In the genomic region with DNA sequence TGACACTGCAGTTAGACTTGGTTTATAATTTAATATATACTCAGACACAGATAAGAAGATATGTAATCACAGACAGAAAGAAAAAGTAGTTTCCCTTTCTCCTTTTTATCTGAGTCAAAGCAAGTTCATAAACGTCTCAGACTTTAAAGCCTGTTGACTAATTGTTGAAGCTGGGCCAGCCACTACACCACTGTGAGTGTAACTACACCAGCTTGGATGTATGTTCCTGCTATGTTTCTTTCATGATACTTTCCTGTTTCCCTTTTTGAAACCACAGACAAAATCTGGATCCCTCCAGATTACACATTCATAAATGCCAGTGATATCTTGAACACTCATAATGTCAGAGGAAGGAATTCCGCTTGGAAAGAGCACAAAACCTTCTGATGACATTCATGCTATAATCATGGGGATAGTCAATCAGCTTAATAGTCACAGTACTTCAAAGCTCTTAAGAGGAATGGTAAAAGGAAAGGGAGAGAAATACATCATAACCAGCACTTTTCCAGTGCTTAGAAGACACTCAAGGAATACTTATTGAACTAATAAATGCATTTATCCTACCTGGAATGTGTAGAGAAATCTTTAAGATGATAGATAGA, we compare ENCODE assay signal across 14 cellular contexts. TPM values are rescaled to one million over a fixed set of nuclear protein-coding genes. Genes with fewer than 3 reads are reported as not detected.
"Had no signal": no experiment of that assay in that cellular context is flagged by ENCODE, and none has a peak within 500 bp of the region (broad histone marks: within the 10 kb centered on the region; RNA-seq: fewer than 3 reads in every experiment).

No MANE protein-coding gene starts in this region.

- H3K27me3 ChIP-seq: adrenal gland, neural progenitor cell, ovary, stomach had no signal

- H3K9me3 ChIP-seq: adrenal gland, ovary, stomach, thoracic aorta had no signal

- H3K36me3 ChIP-seq: adrenal gland, neural progenitor cell, ovary, stomach, thoracic aorta had no signal

- H3K27ac ChIP-seq: adrenal gland, neural progenitor cell, ovary, stomach, thoracic aorta had no signal

- ATAC-seq: T-helper 17 cell had no signal

- H3K4me1 ChIP-seq: adrenal gland, neural progenitor cell, stomach had no signal

- DNase-seq: activated naive CD4-positive, alpha-beta T cell treated with anti-CD3 and anti-CD28 coated beads, Interleukin-2, amount 10 ng/mL, durations not matched to agents 7 days and 5 days; adrenal gland; dermis blood vessel endothelial cell; endodermal cell; erythroblast; glutamatergic neuron; ovary; stimulated activated CD4-positive, alpha-beta T cell treated with anti-CD3 and anti-CD28 coated beads, Interleukin-4, amount 100 ng/mL, for 4 hours; stomach; T-helper 17 cell had no signal

- H3K4me3 ChIP-seq: adrenal gland, neural progenitor cell, ovary, stomach, thoracic aorta had no signal

RNA-seq across cellular contexts. Expression of gene KCNMB2, which starts 32.0 kb away (rescaled TPM):
- total RNA-seq: activated T-helper 2 cell treated with anti-CD3 and anti-CD28 coated beads, Interferon-gamma antibody, Interleukin-2, Interleukin-4, amounts not matched to agents 10 μg/mL and 5 μg/mL and 100 μg/mL, durations not matched to agents 14 hours and 24 hours and 36 hours; dermis blood vessel endothelial cell; endodermal cell; mesenteric fat pad; T-helper 17 cell; thoracic aorta had no signal
